Comparison of ENCODE assay signal across 15 cellular contexts in genomic region chr1:109824349-109825115, GRCh38.
DNase-seq lines count a peak whose midpoint lies in the region; ATAC-seq, FAIRE-seq and TF ChIP-seq lines count a peak whose summit lies in the region.
"Had no signal": no experiment of that assay in that cellular context is flagged by ENCODE, and none has a peak within 500 bp of the region (broad histone marks: within the 10 kb centered on the region; RNA-seq: fewer than 3 reads in every experiment).

No MANE protein-coding gene starts in this region.

- H3K4ac ChIP-seq in H1 (replicated peaks; ENCODE audit: insufficient read length, low read depth, low read length) = peak overlapping the region; percentile 8

- H3K9ac ChIP-seq in BLaER1 treated with 17β-estradiol and CSF1 and Interleukin-3, amounts not matched to agents 10 nM and 100 nM = peak overlapping the region in 1 of 11 experiments; percentile 24; a peak in 3 of 22 replicates
- no peak overlapping the region for H3K9ac ChIP-seq in H1 (replicated peaks in 1 of 4; ENCODE audit: extremely low read depth in 1 of 4, low read depth in 3 of 4, low read length in 3 of 4)

- no peak for TF ChIP-seq RAD21 in H1 (IDR thresholded peaks at IDR 0.05 in 1 of 2, conservative IDR thresholded peaks at IDR 0.05 in 1 of 2; ENCODE audit: low read depth in 2 of 2, low read length in 2 of 2)

- H2BK120ac ChIP-seq in H1 (replicated peaks; ENCODE audit: low read depth, low read length) = peak overlapping the region; percentile 49

- DNase-seq in HFFc6 (no peak), H1 (ENCODE audit: low read depth in 1 of 2, low spot score in 2 of 2) (no peak), gastrocnemius medialis (no peak), NCI-H2171 treated with DMSO at 0.1 percent for 48 hours (lab: John Stamatoyannopoulos, UW) (no peak), mucosa of descending colon (no peak), DMS153 (lab: John Stamatoyannopoulos, UW) (no peak)
- DNase-seq in activated effector memory CD4-positive, alpha-beta T cell treated with Interleukin-2 at 50 U/mL for 16 hours = no peak
- DNase-seq: activated CD8-positive, alpha-beta memory T cell treated with anti-CD3 and anti-CD28 coated beads for 24 hours; islet precursor cell; naive thymus-derived CD4-positive, alpha-beta T cell; NCI-H1417 treated with DMSO at 0.1 percent for 48 hours; NCI-H510A; stimulated activated CD4-positive, alpha-beta T cell treated with anti-CD3 and anti-CD28 coated beads, Interleukin-12 subunit alpha, Interleukin-12 subunit beta, amount 100 ng/mL, for 4 hours had no signal

- no peaks in the 10 kb centered on the region for H4K20me1 ChIP-seq in BLaER1 treated with 17β-estradiol and CSF1 and Interleukin-3, amounts not matched to agents 10 nM and 100 nM
- no peaks in the 10 kb centered on the region for H4K20me1 ChIP-seq in H1 (replicated peaks in 1 of 2; ENCODE audit: control insufficient read depth in 1 of 2, insufficient read depth in 2 of 2, low read length in 2 of 2)

- H2BK12ac ChIP-seq in H1 (ENCODE audit: low read depth, low read length) = no peak overlapping the region; the same call in 1 of the 2 replicates

- H3K56ac ChIP-seq in H1 (replicated peaks; ENCODE audit: insufficient read length, low read depth, low read length) = no peak overlapping the region

- H3K23me2 ChIP-seq in H1 (ENCODE audit: low read depth, low read length) = no peaks in the 10 kb centered on the region

- H3K27me3 Mint-ChIP-seq in HFFc6 (ENCODE audit: insufficient read depth) = no peaks in the 10 kb centered on the region; the same call in 1 of the 2 replicates
- H3K27me3 Mint-ChIP-seq: naive thymus-derived CD4-positive, alpha-beta T cell had no signal

- no peaks in the 10 kb centered on the region for H3K79me1 ChIP-seq in H1 (ENCODE audit: low read depth, low read length)

- peak overlapping the region; percentile 91 for H4K91ac ChIP-seq in H1 (replicated peaks; ENCODE audit: insufficient read length, low read length)

- H3K4me1 ChIP-seq in BLaER1 treated with 17β-estradiol and CSF1 and Interleukin-3, amounts not matched to agents 10 nM and 100 nM = peaks cover 38 to 89% (median 80%) of the 10 kb centered on the region in 10 experiments
- peaks cover 0 to 5% (median 0%) of the 10 kb centered on the region in 4 experiments; a peak in 1 of 7 replicates for H3K4me1 ChIP-seq in H1 (replicated peaks in 1 of 4; ENCODE audit: control insufficient read depth in 3 of 4, insufficient read depth in 4 of 4, low read length in 3 of 4)
- peaks cover 32 to 45% of the 10 kb centered on the region in 2 donors for H3K4me1 ChIP-seq in gastrocnemius medialis
- no peaks in the 10 kb centered on the region for H3K4me1 ChIP-seq in mucosa of descending colon (ENCODE audit: low read depth)

- intact Hi-C loops in gastrocnemius medialis (cut with DNase I; ENCODE audit: low total_unique reads) = loop anchor here (5.0 kb wide), 1 partner anchor 88 kb away; the partner anchor contains the start of gene CSF1
- intact Hi-C loops in mucosa of descending colon (cut with DNase I, micrococcal nuclease) = no loop called here

- POLR2A ChIA-PET in H1 (lab: Charles Lee; ENCODE audit: partially characterized antibody) = no interaction called here

- H3K4me3 ChIP-seq in BLaER1 treated with 17β-estradiol and CSF1 and Interleukin-3, amounts not matched to agents 10 nM and 100 nM = no peak overlapping the region
- H3K4me3 ChIP-seq in H1 (ENCODE audit: extremely low read depth in 1 of 4, insufficient read depth in 2 of 4, low read depth in 3 of 4, low read length in 4 of 4) = no peak overlapping the region
- no peak overlapping the region for H3K4me3 ChIP-seq in gastrocnemius medialis
- H3K4me3 ChIP-seq in mucosa of descending colon = no peak overlapping the region

- H3K4me3 Mint-ChIP-seq in HFFc6 = 0 out of 2 replicates have a peak overlapping the region, but pooled peaks have one; percentile 0
- H3K4me3 Mint-ChIP-seq: naive thymus-derived CD4-positive, alpha-beta T cell had no signal

- TF ChIP-seq POLR2A in H1 (IDR thresholded peaks at IDR 0.05; ENCODE audit: control extremely low read depth in 1 of 2, low read depth in 2 of 2, low read length in 2 of 2) = no peak
- no peak for TF ChIP-seq POLR2A in gastrocnemius medialis (IDR thresholded peaks at IDR 0.05)

- H3K9me3 ChIP-seq in BLaER1 treated with 17β-estradiol and CSF1 and Interleukin-3, amounts not matched to agents 10 nM and 100 nM (replicated peaks in 1 of 11) = no peaks in the 10 kb centered on the region
- H3K9me3 ChIP-seq in H1 (ENCODE audit: insufficient read depth in 2 of 2, low read depth in 1 of 2, low read length in 1 of 2) (no peaks in the 10 kb centered on the region), gastrocnemius medialis (no peaks in the 10 kb centered on the region), mucosa of descending colon (no peaks in the 10 kb centered on the region)

- 0 out of 2 replicates have a peak overlapping the region, but pooled peaks have one; percentile 24 for H3K18ac ChIP-seq in H1 (ENCODE audit: extremely low read depth, low read length)

- peak overlapping the region; percentile 97 for H2AFZ ChIP-seq in H1 (ENCODE audit: low read length)

- peak overlapping the region in 7 of 11 experiments; percentile 40 to 93 (median 88); a peak in 13 of 22 replicates for H3K4me2 ChIP-seq in BLaER1 treated with 17β-estradiol and CSF1 and Interleukin-3, amounts not matched to agents 10 nM and 100 nM
- H3K4me2 ChIP-seq in H1 (ENCODE audit: insufficient read depth in 1 of 2, low read depth in 2 of 2, low read length in 2 of 2) = no peak overlapping the region

- H3K27ac ChIP-seq in BLaER1 treated with 17β-estradiol and CSF1 and Interleukin-3, amounts not matched to agents 10 nM and 100 nM = peak overlapping the region in 9 of 11 experiments; percentile 63 to 100 (median 97); a peak in 17 of 22 replicates
- H3K27ac ChIP-seq in H1 (ENCODE audit: low read depth, low read length) = no peak overlapping the region
- H3K27ac ChIP-seq in gastrocnemius medialis = peak overlapping the region; percentile 55 to 83 (median 81)
- H3K27ac ChIP-seq: C4-2B had no signal

- H3K14ac ChIP-seq in H1 (ENCODE audit: insufficient read length) = no peak overlapping the region

- ATAC-seq in gastrocnemius medialis (no peak), mucosa of descending colon (no peak)
- ATAC-seq: naive thymus-derived CD4-positive, alpha-beta T cell had no signal

- no peak overlapping the region for H2BK20ac ChIP-seq in H1 (ENCODE audit: low read length)

- no peak for TF ChIP-seq EP300 in H1 (IDR thresholded peaks at IDR 0.05; ENCODE audit: borderline replicate concordance in 1 of 2, low read depth in 2 of 2, low read length in 2 of 2)

- H2AK5ac ChIP-seq in H1 (ENCODE audit: low read depth, low read length) = peak overlapping the region; percentile 24; the same call in 1 of the 2 replicates

- in situ Hi-C loops in gastrocnemius medialis (cut with MboI; ENCODE audit: low sequenced_read_pairs in 4 of 4) = no loop called here

- H3K27ac Mint-ChIP-seq in HFFc6 = peak overlapping the region; percentile 74

- CTCF ChIA-PET in H1 (lab: Charles Lee; ENCODE audit: partially characterized antibody) = interaction anchor here (1.2 kb wide), 1 partner anchor 51 kb away, joined by 4 read pairs; no protein-coding TSS in a partner anchor

- FAIRE-seq in H1 (lab: Jason Lieb, UNC) = no peak

- H2BK15ac ChIP-seq in H1 (ENCODE audit: low read length) = no peak overlapping the region

- peaks cover 80% of the 10 kb centered on the region for H3K4me1 Mint-ChIP-seq in HFFc6 (ENCODE audit: low read depth)

- H3K27me3 ChIP-seq in BLaER1 treated with 17β-estradiol and CSF1 and Interleukin-3, amounts not matched to agents 10 nM and 100 nM = no peaks in the 10 kb centered on the region
- H3K27me3 ChIP-seq in H1 (replicated peaks in 1 of 4; ENCODE audit: control insufficient read depth in 3 of 4, extremely low read depth in 1 of 4, insufficient read depth in 3 of 4, low read length in 3 of 4) = no peaks in the 10 kb centered on the region
- no peaks in the 10 kb centered on the region for H3K27me3 ChIP-seq in gastrocnemius medialis

- H2BK5ac ChIP-seq in H1 (ENCODE audit: low read depth, low read length) = peak overlapping the region; percentile 63; the same call in 1 of the 2 replicates

- peak overlapping the region; percentile 53; the same call in 1 of the 2 replicates for H4K8ac ChIP-seq in H1 (ENCODE audit: extremely low read depth, insufficient read depth, low read length)

- no peak overlapping the region for H4K5ac ChIP-seq in H1 (ENCODE audit: insufficient read length, low read depth, low read length)

- TF ChIP-seq CTCF in HFFc6 (IDR thresholded peaks at IDR 0.05) = no peak
- no peak for TF ChIP-seq CTCF in H1 (IDR thresholded peaks at IDR 0.05; ENCODE audit: control extremely low read depth in 1 of 3, insufficient read depth in 1 of 3, low read depth in 1 of 3, low read length in 3 of 3)
- no peak for TF ChIP-seq CTCF in gastrocnemius medialis (IDR thresholded peaks at IDR 0.05 in 4 of 5, conservative IDR thresholded peaks at IDR 0.05 in 1 of 5)
- TF ChIP-seq CTCF in mucosa of descending colon (IDR thresholded peaks at IDR 0.05) = no peak

- no peak overlapping the region for H3K23ac ChIP-seq in H1 (ENCODE audit: insufficient read length)

- 85 to 100% methylated on average over 1 to 12 of the region's 12 CpGs for WGBS in H1 (ENCODE audit: extremely low coverage in 1 of 2, insufficient coverage in 1 of 2, insufficient read length in 1 of 2, insufficient replicate concordance in 2 of 2, low coverage in 1 of 2, low lambda C conversion rate in 2 of 2, missing lambda C conversion rate in 1 of 2), 2 experiments

- no peaks in the 10 kb centered on the region for H3K9me3 Mint-ChIP-seq in HFFc6
- H3K9me3 Mint-ChIP-seq: naive thymus-derived CD4-positive, alpha-beta T cell had no signal

- no peaks in the 10 kb centered on the region for H3K79me2 ChIP-seq in H1 (ENCODE audit: control insufficient read depth in 1 of 2, insufficient read depth in 2 of 2, low read length in 2 of 2)

- no peaks in the 10 kb centered on the region for H3K36me3 ChIP-seq in BLaER1 treated with 17β-estradiol and CSF1 and Interleukin-3, amounts not matched to agents 10 nM and 100 nM
- H3K36me3 ChIP-seq in H1 (ENCODE audit: control insufficient read depth in 2 of 4, insufficient read depth in 4 of 4, low read length in 3 of 4) = no peaks in the 10 kb centered on the region
- H3K36me3 ChIP-seq in gastrocnemius medialis = no peaks in the 10 kb centered on the region
- H3K36me3 ChIP-seq in mucosa of descending colon (ENCODE audit: low read depth) = no peaks in the 10 kb centered on the region

- H3K36me3 Mint-ChIP-seq in HFFc6 (ENCODE audit: low read depth) = no peaks in the 10 kb centered on the region
- H3K36me3 Mint-ChIP-seq: naive thymus-derived CD4-positive, alpha-beta T cell had no signal

TF ChIP-seq in H1, 55 proteins besides CTCF, POLR2A, EP300 and RAD21:
- TF ChIP-seq MAFK (IDR thresholded peaks at IDR 0.05; ENCODE audit: low read depth, low read length) = no peak
- no peak for TF ChIP-seq TCF12 (IDR thresholded peaks at IDR 0.05; ENCODE audit: low read depth, low read length)
- TF ChIP-seq ZNF274 (IDR thresholded peaks at IDR 0.05; ENCODE audit: borderline replicate concordance, extremely low read depth, low read length) = no peak

Comparison
In these comparisons a context has a peak if more than half of its experiments do, and no peak if none do; other contexts are left out.
1. H3K4me2 ChIP-seq: peak in BLaER1 treated with 17β-estradiol and CSF1 and Interleukin-3, amounts not matched to agents 10 nM and 100 nM (7 of 11); none in H1 (0 of 2).